8 cellular contexts compared by ENCODE assay signal in the genomic region with DNA sequence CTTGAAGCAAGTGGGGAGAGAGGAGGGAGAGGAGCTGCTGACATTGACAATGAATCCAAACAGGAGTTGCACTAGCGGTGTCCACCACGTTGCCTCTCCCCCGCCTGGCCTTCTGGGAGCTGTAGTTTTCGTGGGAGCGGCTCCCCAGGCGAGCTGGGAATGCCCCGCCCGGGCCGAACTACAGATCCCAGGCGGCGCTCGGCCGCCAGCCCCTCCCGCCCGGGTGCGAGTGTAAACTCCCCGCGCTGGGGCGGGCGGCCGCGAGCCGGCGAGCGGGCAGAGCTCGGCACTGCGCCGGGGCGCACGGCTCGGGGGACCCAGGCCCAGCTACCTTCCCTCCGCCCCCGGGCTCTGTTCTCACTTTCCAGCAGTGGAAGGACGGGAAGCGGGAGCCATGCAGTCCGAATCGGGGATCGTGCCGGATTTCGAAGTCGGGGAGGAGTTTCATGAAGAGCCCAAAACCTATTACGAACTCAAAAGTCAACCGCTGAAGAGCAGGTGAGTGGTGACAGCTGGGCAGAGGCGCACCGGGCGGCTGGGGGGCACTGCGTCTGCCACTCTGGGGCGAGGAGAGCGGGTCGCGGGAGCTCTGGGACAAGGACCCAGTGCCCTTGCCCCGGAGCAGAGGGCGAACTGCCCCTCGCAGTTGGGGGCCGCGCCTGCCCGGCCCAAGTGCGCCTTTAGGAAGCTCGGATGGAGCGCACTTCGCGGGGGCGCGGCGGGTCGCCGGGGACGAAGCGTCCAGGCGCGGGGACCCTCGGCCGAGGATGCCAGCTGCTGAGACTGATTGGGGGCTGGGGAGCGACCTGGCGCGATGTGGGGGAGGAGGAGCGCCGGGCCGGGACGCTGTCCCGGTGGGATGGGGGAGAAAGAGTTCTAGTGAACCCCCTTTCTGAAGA. TPM values are rescaled to one million over a fixed set of nuclear protein-coding genes. Genes with fewer than 3 reads are reported as not detected.
DNase-seq lines count a peak whose midpoint lies in the region; ATAC-seq and TF ChIP-seq lines count a peak whose summit lies in the region.

A gene with protein sequence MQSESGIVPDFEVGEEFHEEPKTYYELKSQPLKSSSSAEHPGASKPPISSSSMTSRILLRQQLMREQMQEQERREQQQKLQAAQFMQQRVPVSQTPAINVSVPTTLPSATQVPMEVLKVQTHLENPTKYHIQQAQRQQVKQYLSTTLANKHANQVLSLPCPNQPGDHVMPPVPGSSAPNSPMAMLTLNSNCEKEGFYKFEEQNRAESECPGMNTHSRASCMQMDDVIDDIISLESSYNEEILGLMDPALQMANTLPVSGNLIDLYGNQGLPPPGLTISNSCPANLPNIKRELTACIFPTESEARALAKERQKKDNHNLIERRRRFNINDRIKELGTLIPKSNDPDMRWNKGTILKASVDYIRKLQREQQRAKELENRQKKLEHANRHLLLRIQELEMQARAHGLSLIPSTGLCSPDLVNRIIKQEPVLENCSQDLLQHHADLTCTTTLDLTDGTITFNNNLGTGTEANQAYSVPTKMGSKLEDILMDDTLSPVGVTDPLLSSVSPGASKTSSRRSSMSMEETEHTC (plus strand): TSS at position 261 of the 899 bp plus-strand sequence. CDS start 134 bp downstream, at position 395.

- POLR2A ChIA-PET in PC-3 (lab: Charles Lee; ENCODE audit: unreplicated experiment): interaction anchor here (0.5 to 0.6 kb wide), 3 partner anchors 30 to 53 kb away, joined by 3 to 5 read pairs (median 4); no protein-coding TSS in a partner anchor

- peaks cover 16% of the 10 kb centered on the region for H3K4me1 ChIP-seq in HUES48 (ENCODE audit: control insufficient read depth, insufficient read depth, low read length)
- no peaks in the 10 kb centered on the region for H3K4me1 ChIP-seq in PC-3 (ENCODE audit: insufficient read depth, low read length)
- H3K4me1 ChIP-seq in rectal smooth muscle tissue (ENCODE audit: control insufficient read depth, insufficient read depth, low read length): peaks cover 19% of the 10 kb centered on the region

- H2AFZ ChIP-seq in PC-3 (ENCODE audit: low read length): peak within 1 kb of the TSS; percentile 88

- H3K9ac ChIP-seq in HUES48 (ENCODE audit: low read depth, low read length): no peak within 1 kb of the TSS
- H3K9ac ChIP-seq in PC-3 (ENCODE audit: low read length): peak within 1 kb of the TSS; percentile 39
- peak within 1 kb of the TSS; percentile 80 for H3K9ac ChIP-seq in rectal smooth muscle tissue (ENCODE audit: low read length)

- intact Hi-C loops in PC-3 (cut with micrococcal nuclease): loop anchor here (2.0 kb wide), 3 partner anchors 23 to 47 kb away; no protein-coding TSS in a partner anchor

- no peaks in the 10 kb centered on the region for H4K20me1 ChIP-seq in PC-3 (ENCODE audit: low read length)

- CTCF ChIA-PET in PC-3 (lab: Charles Lee): interaction anchor here (0.6 to 0.7 kb wide), 2 partner anchors 44 to 47 kb away, joined by 3 to 4 read pairs; no protein-coding TSS in a partner anchor

- peak; percentile 96 for DNase-seq in GM03348 (ENCODE audit: low spot score)
- DNase-seq in PC-3: peak; percentile 80
- peak; percentile 92 for DNase-seq in brain microvascular endothelial cell
- peak; percentile 79 for DNase-seq in iPS DF 19.7 (ENCODE audit: low read depth, low spot score)
- DNase-seq in effector CD8-positive, alpha-beta T cell (lab: John Stamatoyannopoulos, UW): no peak

- H3K79me2 ChIP-seq in PC-3 (ENCODE audit: low read length): peaks cover 9% of the 10 kb centered on the region; the same call in 1 of the 2 replicates

- H3K4me2 ChIP-seq in PC-3 (ENCODE audit: low read length): peak within 1 kb of the TSS; percentile 93

- H3F3A ChIP-seq in PC-3 (ENCODE audit: low read length, unreplicated experiment): no peaks in the 10 kb centered on the region

- no TSS peak for BruUV-seq in PC-3 (replicated peaks; lab: Mats Ljungman, UMichigan)

- TF ChIP-seq CTCF in PC-3 (conservative IDR thresholded peaks at IDR 0.05; ENCODE audit: low read depth, low read length): no peak
- TF ChIP-seq CTCF in brain microvascular endothelial cell (IDR thresholded peaks at IDR 0.05; ENCODE audit: low read depth, low read length, missing control alignments): peak; percentile 1

- H3K4me3 ChIP-seq in HUES48 (ENCODE audit: low read depth, low read length) (peak within 1 kb of the TSS; percentile 95), PC-3 (ENCODE audit: low read length) (peak within 1 kb of the TSS; percentile 80), brain microvascular endothelial cell (ENCODE audit: low read depth, low read length) (peak within 1 kb of the TSS; percentile 85), rectal smooth muscle tissue (ENCODE audit: low read length) (peak within 1 kb of the TSS; percentile 83)

- H3K9me3 ChIP-seq in HUES48 (ENCODE audit: control insufficient read depth, insufficient read depth, low read length) (no peaks in the 10 kb centered on the region), PC-3 (ENCODE audit: low read length) (no peaks in the 10 kb centered on the region)

- H3K27ac ChIP-seq in HUES48 (ENCODE audit: low read depth, low read length): no peak within 1 kb of the TSS
- H3K27ac ChIP-seq in PC-3 (ENCODE audit: low read length): no peak within 1 kb of the TSS
- no peak within 1 kb of the TSS for H3K27ac ChIP-seq in brain microvascular endothelial cell
- H3K27ac ChIP-seq in rectal smooth muscle tissue (ENCODE audit: low read depth, low read length): peak within 1 kb of the TSS; percentile 91

- H3K27me3 ChIP-seq in HUES48 (ENCODE audit: control insufficient read depth, insufficient read depth, low read length) (peaks cover 42% of the 10 kb centered on the region), PC-3 (ENCODE audit: low read length) (no peaks in the 10 kb centered on the region), brain microvascular endothelial cell (replicated peaks) (no peaks in the 10 kb centered on the region), rectal smooth muscle tissue (ENCODE audit: control insufficient read depth, insufficient read depth, low read length) (no peaks in the 10 kb centered on the region)

- no peaks in the 10 kb centered on the region for H3K36me3 ChIP-seq in HUES48 (ENCODE audit: control insufficient read depth, insufficient read depth, low read length)
- H3K36me3 ChIP-seq in PC-3 (ENCODE audit: low read depth, low read length): no peaks in the 10 kb centered on the region
- no peaks in the 10 kb centered on the region for H3K36me3 ChIP-seq in brain microvascular endothelial cell (replicated peaks)
- H3K36me3 ChIP-seq in rectal smooth muscle tissue (ENCODE audit: control insufficient read depth, insufficient read depth, low read length): no peaks in the 10 kb centered on the region

- in situ Hi-C loops in brain microvascular endothelial cell (cut with HindIII; ENCODE audit: low pct_ligation_motif_present, low sequenced_read_pairs): no loop called here

- peak; percentile 98 for ATAC-seq in GM21717 (IDR thresholded peaks at IDR 0.05; ENCODE audit: unreplicated experiment)
- peak; percentile 97 for ATAC-seq in PC-3

- H3K9me2 ChIP-seq in PC-3 (replicated peaks; ENCODE audit: low read length): no peaks in the 10 kb centered on the region

RNA-seq across cellular contexts. Expression of the gene that starts here (rescaled TPM):
- total RNA-seq in PC-3 (2014; rRNA removed): 2.8 and 7.6 TPM in 2 replicates
